ENCODE assay signal across 23 cellular contexts in the genomic region with DNA sequence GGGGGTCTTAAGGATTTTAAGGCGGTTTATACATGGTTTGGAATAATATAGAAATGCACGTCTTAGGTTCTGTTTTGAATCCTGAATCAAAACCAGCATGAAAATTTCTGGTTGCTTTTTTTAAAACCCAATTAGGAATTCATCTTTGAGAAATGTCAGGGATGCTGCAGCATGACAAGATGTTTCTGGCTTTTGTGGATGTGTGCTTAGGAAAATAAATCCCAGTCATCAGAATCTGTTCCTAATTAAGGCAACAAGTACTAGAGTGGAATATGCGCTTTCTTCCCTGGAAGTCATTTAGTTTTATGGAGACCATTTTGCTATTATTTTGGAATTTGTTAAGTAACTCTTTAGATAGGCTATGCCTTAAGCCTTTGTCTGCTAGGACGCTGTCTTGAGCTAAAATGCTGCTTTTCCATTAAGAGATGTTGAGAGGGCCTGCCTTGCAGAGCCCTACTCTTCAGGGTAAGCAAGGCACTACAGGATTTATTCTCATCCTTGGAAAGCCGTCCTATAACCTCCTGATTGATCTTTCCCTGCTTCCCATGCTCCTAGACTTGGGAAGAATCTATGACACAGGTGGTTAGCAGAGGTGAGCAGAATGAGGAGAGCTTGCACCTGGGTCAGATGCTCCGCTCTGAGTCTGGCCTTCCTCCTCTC.
"Had no signal": no experiment of that assay in that cellular context is flagged by ENCODE, and none has a peak within 500 bp of the region (broad histone marks: within the 10 kb centered on the region; RNA-seq: fewer than 3 reads in every experiment).

No MANE protein-coding gene starts in this region.

- H3K4me1 ChIP-seq: adrenal gland, ascending aorta, spleen, upper lobe of right lung had no signal

- DNase-seq: activated CD8-positive, alpha-beta memory T cell treated with anti-CD3 and anti-CD28 coated beads for 24 hours; activated CD8-positive, alpha-beta memory T cell treated with anti-CD3 and anti-CD28 coated beads, Interleukin-2, amount 50 U/mL, for 4 hours; activated T-cell treated with anti-CD3 and anti-CD28 coated beads, Interleukin-2, amount 50 U/mL, for 24 hours; adrenal gland; brain microvascular endothelial cell; caudate nucleus; dermis blood vessel endothelial cell; effector memory CD4-positive, alpha-beta T cell; glutamatergic neuron; kidney glomerular epithelial cell; left lung; naive B cell; spleen; stimulated activated CD4-positive, alpha-beta T cell treated with anti-CD3 and anti-CD28 coated beads, Interleukin-4, amount 100 ng/mL, for 24 hours; stimulated activated naive CD8-positive, alpha-beta T cell treated with anti-CD3 and anti-CD28 coated beads, Interleukin-15, Interleukin-2, amounts not matched to agents 100 U/mL and 50 U/mL, for 24 hours; T-cell; upper lobe of right lung had no signal

- H3K36me3 ChIP-seq: adrenal gland, ascending aorta, brain microvascular endothelial cell, left lung, upper lobe of right lung had no signal

- ATAC-seq: activated naive CD4-positive, alpha-beta T cell treated with anti-CD3 and anti-CD28 coated beads, Interleukin-2, amount 50 U/mL, for 72 hours; activated T-helper 17 cell treated with anti-CD3 and anti-CD28 coated beads, Interleukin-2, amount 50 U/mL, for 72 hours; stimulated activated naive CD8-positive, alpha-beta T cell treated with anti-CD3 and anti-CD28 coated beads, Interleukin-15, Interleukin-2, amounts not matched to agents 100 U/mL and 50 U/mL, for 24 hours; T-cell; upper lobe of right lung had no signal

- H3K27ac ChIP-seq: adrenal gland, ascending aorta, brain microvascular endothelial cell, epithelial cell of prostate, hepatocyte, left lung, spleen, upper lobe of right lung had no signal

- H3K4me3 ChIP-seq: adrenal gland, ascending aorta, hepatocyte, left lung, lung, spleen, upper lobe of right lung had no signal

- H3K9me3 ChIP-seq: adrenal gland, ascending aorta, left lung, upper lobe of right lung had no signal

- H3K27me3 ChIP-seq: adrenal gland, ascending aorta, brain microvascular endothelial cell, hepatocyte, left lung, spleen, upper lobe of right lung had no signal
